ENCODE assay signal across 1 cellular context in genomic region chr18:59655661-59656060, GRCh38.
TF ChIP-seq lines count a peak whose summit lies in the region.

No MANE protein-coding gene starts in this region.

TF ChIP-seq in IMR-90, 13 proteins besides CTCF, POLR2A, EP300 and RAD21 (continued from another document):
- TF ChIP-seq ELK1 (IDR thresholded peaks at IDR 0.05; ENCODE audit: borderline replicate concordance, low read depth, low read length) (no peak), USF2 (IDR thresholded peaks at IDR 0.05; ENCODE audit: low read depth, low read length) (no peak)
